8 cellular contexts compared by ENCODE assay signal in genomic region chr2:38600242-38600891, GRCh38. TPM values are rescaled to one million over a fixed set of nuclear protein-coding genes. Genes with fewer than 3 reads are reported as not detected.
DNase-seq lines count a peak whose midpoint lies in the region; ATAC-seq, FAIRE-seq and TF ChIP-seq lines count a peak whose summit lies in the region.

No MANE protein-coding gene starts in this region.

- no peaks in the 10 kb centered on the region for H3F3A ChIP-seq in PC-3 (ENCODE audit: low read length, unreplicated experiment)

- TF ChIP-seq CTCF in PC-3 (conservative IDR thresholded peaks at IDR 0.05; ENCODE audit: low read depth, low read length): no peak
- TF ChIP-seq CTCF in osteoblast (IDR thresholded peaks at IDR 0.05; ENCODE audit: extremely low read depth, low read depth, low read length): no peak

- H3K27me3 ChIP-seq in PC-3 (ENCODE audit: low read length) (no peaks in the 10 kb centered on the region), duodenal mucosa (ENCODE audit: control insufficient read depth in 1 of 2, insufficient read depth in 2 of 2, low read length in 2 of 2) (no peaks in the 10 kb centered on the region), osteoblast (ENCODE audit: insufficient read depth, low read length) (no peaks in the 10 kb centered on the region)

- H3K9ac ChIP-seq in PC-3 (ENCODE audit: low read length) (peak overlapping the region; percentile 83), duodenal mucosa (ENCODE audit: low read depth in 1 of 2, low read length in 2 of 2) (peak overlapping the region; percentile 41 to 82)

- H2AFZ ChIP-seq in PC-3 (ENCODE audit: low read length) (no peak overlapping the region), osteoblast (ENCODE audit: low read length) (no peak overlapping the region)

- H3K27ac ChIP-seq in PC-3 (ENCODE audit: low read length) (peak overlapping the region; percentile 16; the same call in 1 of the 2 replicates), duodenal mucosa (ENCODE audit: low read depth, low read length) (no peak overlapping the region), osteoblast (ENCODE audit: low read depth, low read length) (peak overlapping the region; percentile 45)

- H3K79me2 ChIP-seq in PC-3 (ENCODE audit: low read length) (peaks cover 71% of the 10 kb centered on the region), osteoblast (ENCODE audit: insufficient read depth, low read length) (peaks cover 73% of the 10 kb centered on the region)

- CTCF ChIA-PET in PC-3 (lab: Charles Lee): interaction anchor here (0.6 to 2.0 kb wide), 2 partner anchors 9 to 19 kb away, joined by 4 to 12 read pairs; no protein-coding TSS in a partner anchor

- H3K9me3 ChIP-seq in PC-3 (ENCODE audit: low read length): no peaks in the 10 kb centered on the region
- H3K9me3 ChIP-seq in duodenal mucosa (ENCODE audit: control insufficient read depth in 1 of 2, low read length in 2 of 2): no peaks in the 10 kb centered on the region
- no peaks in the 10 kb centered on the region for H3K9me3 ChIP-seq in osteoblast (ENCODE audit: low read depth, low read length)

- H3K4me2 ChIP-seq in PC-3 (ENCODE audit: low read length) (peak overlapping the region; percentile 94), osteoblast (ENCODE audit: insufficient read depth, low read length) (peak overlapping the region; percentile 98)

- H3K4me3 ChIP-seq in PC-3 (ENCODE audit: low read length): peak overlapping the region; percentile 84
- peak overlapping the region; percentile 81 for H3K4me3 ChIP-seq in duodenal mucosa (ENCODE audit: low read depth in 1 of 2, low read length in 2 of 2)
- H3K4me3 ChIP-seq in osteoblast (ENCODE audit: insufficient read depth, low read length): peak overlapping the region; percentile 92

- peaks cover 28% of the 10 kb centered on the region for H3K4me1 ChIP-seq in PC-3 (ENCODE audit: insufficient read depth, low read length)
- H3K4me1 ChIP-seq in duodenal mucosa (ENCODE audit: control insufficient read depth in 1 of 2, insufficient read depth in 2 of 2, low read length in 2 of 2): peaks cover 17 to 36% of the 10 kb centered on the region in 2 donors
- H3K4me1 ChIP-seq in osteoblast (ENCODE audit: insufficient read depth, low read length): peaks cover 19% of the 10 kb centered on the region

- in situ Hi-C loops in G401 (cut with HindIII; ENCODE audit: low sequenced_read_pairs): no loop called here

- H3K36me3 ChIP-seq in PC-3 (ENCODE audit: low read depth, low read length) (no peaks in the 10 kb centered on the region), duodenal mucosa (ENCODE audit: control insufficient read depth in 1 of 2, insufficient read depth in 2 of 2, low read length in 2 of 2) (no peaks in the 10 kb centered on the region), osteoblast (ENCODE audit: insufficient read depth, low read length) (no peaks in the 10 kb centered on the region)

- ATAC-seq in PC-3 (no peak), HG03108 (IDR thresholded peaks at IDR 0.05; ENCODE audit: unreplicated experiment) (no peak)

- POLR2A ChIA-PET in PC-3 (lab: Charles Lee; ENCODE audit: unreplicated experiment): interaction anchor here (1.4 kb wide), 1 partner anchor 151 kb away, joined by 10 read pairs; the partner anchor contains the start of gene SRSF7

- no peaks in the 10 kb centered on the region for H3K9me2 ChIP-seq in PC-3 (replicated peaks; ENCODE audit: low read length)

- H4K20me1 ChIP-seq in PC-3 (ENCODE audit: low read length) (peaks cover 37% of the 10 kb centered on the region), osteoblast (ENCODE audit: insufficient read depth, low read length) (peaks cover 49% of the 10 kb centered on the region)

- peak; percentile 20 for DNase-seq in G401 (ENCODE audit: low spot score)
- DNase-seq in PC-3: peak; percentile 21
- DNase-seq in osteoblast (ENCODE audit: insufficient read length, low spot score, missing footprints): no peak
- no peak for DNase-seq in GM19239 (ENCODE audit: insufficient read length, low spot score)
- DNase-seq in HTR-8/SVneo (ENCODE audit: insufficient read length, low spot score): no peak
- no peak for DNase-seq in amniotic stem cell (lab: John Stamatoyannopoulos, UW)

- no TSS peak for BruUV-seq in PC-3 (replicated peaks; lab: Mats Ljungman, UMichigan)

- FAIRE-seq in GM19239 (lab: Jason Lieb, UNC) (no peak), HTR-8/SVneo (lab: Jason Lieb, UNC) (no peak)

- intact Hi-C loops in PC-3 (cut with micrococcal nuclease): no loop called here

RNA-seq across cellular contexts. Expression of gene HNRNPLL, which starts 2.4 kb away (rescaled TPM):
- 37.7 and 47.2 TPM in 2 replicates for total RNA-seq in G401 (2014; rRNA removed; shearing (Covaris generic))
- total RNA-seq in PC-3 (2014; rRNA removed) (30.1 and 43.8 TPM in 2 replicates), osteoblast (46.0 and 53.9 TPM in 2 replicates)

Comparison
In these comparisons a context has a peak if more than half of its experiments do, and no peak if none do; other contexts are left out.
1. DNase-seq: peak in G401 (single experiment) and PC-3 (single experiment); none in osteoblast (single experiment), GM19239 (single experiment), HTR-8/SVneo (single experiment) and amniotic stem cell (single experiment).
2. Peak in every context shown above with its lines, with median percentiles within 50 percentile points of each other: H3K4me3 ChIP-seq.